In the genomic region with DNA sequence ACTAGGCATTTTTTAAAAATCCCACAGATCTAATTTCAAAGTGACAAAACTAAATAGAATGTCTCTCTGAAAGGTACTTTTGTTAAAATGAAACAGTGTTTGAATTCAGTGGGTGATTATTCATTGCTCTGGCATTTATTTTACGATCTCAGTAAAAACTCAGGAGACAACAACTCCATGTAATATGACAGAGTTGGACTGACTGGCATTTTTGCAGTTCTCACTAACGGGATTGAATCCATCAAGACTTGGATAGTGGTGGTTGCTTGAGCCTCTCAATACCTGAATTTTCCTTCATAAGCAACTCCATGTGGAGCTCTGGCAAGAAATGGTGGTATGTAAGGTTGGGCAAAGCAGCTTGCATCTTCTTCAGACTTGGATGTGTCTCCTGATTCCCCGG, we compare ENCODE assay signal across 15 cellular contexts.
DNase-seq lines count a peak whose midpoint lies in the region; ATAC-seq and TF ChIP-seq lines count a peak whose summit lies in the region.
"Had no signal": no experiment of that assay in that cellular context is flagged by ENCODE, and none has a peak within 500 bp of the region (broad histone marks: within the 10 kb centered on the region; RNA-seq: fewer than 3 reads in every experiment).

No MANE protein-coding gene starts in this region.

- intact Hi-C loops in tibial artery (cut with DNase I; ENCODE audit: low total_unique reads): no loop called here

- H3K4me3 ChIP-seq in fibroblast of mammary gland (ENCODE audit: control insufficient read depth, low read depth, low read length) (peak overlapping the region; percentile 19), rectal smooth muscle tissue (ENCODE audit: low read length) (no peak overlapping the region), tibial artery (no peak overlapping the region)
- H3K4me3 ChIP-seq: body of pancreas, thoracic aorta had no signal

- no peaks in the 10 kb centered on the region for H3K9me3 ChIP-seq in tibial artery
- H3K9me3 ChIP-seq: body of pancreas, thoracic aorta had no signal

- CTCF ChIA-PET in RWPE1 (lab: Yijun Ruan, JAX): no interaction called here

- no peak for ATAC-seq in GM21717 (IDR thresholded peaks at IDR 0.05; ENCODE audit: unreplicated experiment)
- ATAC-seq: body of pancreas, left lobe of liver had no signal

- H3K27me3 ChIP-seq in rectal smooth muscle tissue (ENCODE audit: control insufficient read depth, insufficient read depth, low read length) (no peaks in the 10 kb centered on the region), tibial artery (no peaks in the 10 kb centered on the region)
- H3K27me3 ChIP-seq: body of pancreas had no signal

- H3K4me1 ChIP-seq in rectal smooth muscle tissue (ENCODE audit: control insufficient read depth, insufficient read depth, low read length): peaks cover 4% of the 10 kb centered on the region
- no peaks in the 10 kb centered on the region for H3K4me1 ChIP-seq in tibial artery
- H3K4me1 ChIP-seq: body of pancreas had no signal

- no peaks in the 10 kb centered on the region for H3K36me3 ChIP-seq in rectal smooth muscle tissue (ENCODE audit: control insufficient read depth, insufficient read depth, low read length)
- no peaks in the 10 kb centered on the region for H3K36me3 ChIP-seq in tibial artery
- H3K36me3 ChIP-seq: thoracic aorta had no signal

- POLR2A ChIA-PET in RWPE1 (lab: Yijun Ruan, JAX; ENCODE audit: low non-redundant PET): no interaction called here

- no peak for TF ChIP-seq CTCF in RWPE1 (conservative IDR thresholded peaks at IDR 0.05; ENCODE audit: low read depth)
- TF ChIP-seq CTCF in fibroblast of mammary gland (conservative IDR thresholded peaks at IDR 0.05; ENCODE audit: control insufficient read depth, insufficient read depth, low read depth, low read length): no peak
- TF ChIP-seq CTCF in tibial artery (IDR thresholded peaks at IDR 0.05): no peak

- H3K27ac ChIP-seq in RWPE1 (no peak overlapping the region), rectal smooth muscle tissue (ENCODE audit: low read depth, low read length) (peak overlapping the region; percentile 75), tibial artery (no peak overlapping the region)
- H3K27ac ChIP-seq: body of pancreas, thoracic aorta had no signal

- DNase-seq in GM03348 (ENCODE audit: low spot score) (peak; percentile 6), RWPE1 (ENCODE audit: low spot score) (peak; percentile 18), fibroblast of mammary gland (ENCODE audit: low read depth) (peak; percentile 42), NCI-H1417 (lab: John Stamatoyannopoulos, UW) (no peak), tibial artery (no peak), RPMI8226 (no peak)
- DNase-seq: activated effector memory CD4-positive, alpha-beta T cell treated with Interleukin-2 at 50 U/mL for 16 hours; CD4-positive, CD25-positive, alpha-beta regulatory T cell; effector CD8-positive, alpha-beta T cell; NCI-H1092 treated with DMSO at 0.1 percent for 48 hours had no signal

- H3K9ac ChIP-seq in rectal smooth muscle tissue (ENCODE audit: low read length): no peak overlapping the region

Comparison
In these comparisons a context has a peak if more than half of its experiments do, and no peak if none do; other contexts are left out.
1. DNase-seq: peak in GM03348 (single experiment), RWPE1 (single experiment) and fibroblast of mammary gland (single experiment); none in NCI-H1417 (0 of 3), tibial artery (0 of 2) and RPMI8226 (single experiment).